17 cellular contexts compared by ENCODE assay signal in the genomic region with DNA sequence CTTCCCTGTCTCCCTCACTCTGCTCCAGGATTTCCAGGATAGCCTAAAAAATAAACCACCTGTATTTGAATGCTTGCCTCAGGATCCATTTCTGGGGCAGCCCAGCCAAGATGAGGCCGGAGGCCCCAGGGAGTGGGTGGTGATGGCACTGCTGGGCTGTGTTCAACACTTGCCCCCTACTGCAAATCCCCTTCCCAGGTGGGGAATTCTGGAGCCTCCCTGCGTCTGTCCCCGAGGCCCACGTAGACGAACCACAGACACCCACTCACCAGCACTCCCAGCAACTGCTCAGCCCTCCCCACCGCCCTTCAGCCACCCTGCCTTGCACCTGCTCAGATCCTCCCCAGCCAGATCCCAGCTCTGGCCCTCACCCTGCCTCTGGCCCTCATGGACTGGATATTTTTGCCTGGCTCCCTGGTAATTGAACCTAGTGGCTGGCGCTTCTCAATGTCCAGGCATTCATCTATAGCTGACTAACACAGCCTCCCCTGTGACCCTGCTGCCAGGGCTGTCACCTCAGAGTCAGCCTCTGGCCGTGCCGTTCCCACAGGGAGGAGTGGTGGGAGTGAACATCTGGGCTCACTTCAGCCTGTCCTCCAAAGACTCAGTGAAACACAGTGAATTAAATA. TPM values are rescaled to one million over a fixed set of nuclear protein-coding genes. Genes with fewer than 3 reads are reported as not detected.
"Had no signal": no experiment of that assay in that cellular context is flagged by ENCODE, and none has a peak within 500 bp of the region (broad histone marks: within the 10 kb centered on the region; RNA-seq: fewer than 3 reads in every experiment).

No MANE protein-coding gene starts in this region.

- H3K27ac ChIP-seq: adrenal gland, gastroesophageal sphincter, thyroid gland, uterus had no signal

- H3K36me3 Mint-ChIP-seq: naive B cell had no signal

- H3K9me3 Mint-ChIP-seq: activated B cell treated with CpG ODN at 0.5 μM for 24 hours; activated CD4-positive, alpha-beta T cell treated with anti-CD3 and anti-CD28 coated beads, Interleukin-2, amount 10 ng/mL, durations not matched to agents 24 days and 14 days; naive B cell had no signal

- H3K4me3 Mint-ChIP-seq: activated B cell treated with CpG ODN at 0.5 μM for 24 hours; activated CD4-positive, alpha-beta T cell treated with anti-CD3 and anti-CD28 coated beads, Interleukin-2, amount 10 ng/mL, durations not matched to agents 24 days and 14 days had no signal

- H3K36me3 ChIP-seq: adrenal gland, gastroesophageal sphincter, thyroid gland, uterus had no signal

- H3K27ac Mint-ChIP-seq: activated B cell treated with CpG ODN at 0.5 μM for 24 hours; activated CD4-positive, alpha-beta T cell treated with anti-CD3 and anti-CD28 coated beads, Interleukin-2, amount 10 ng/mL, durations not matched to agents 24 days and 14 days had no signal

- H3K4me3 ChIP-seq: adrenal gland, gastroesophageal sphincter, thyroid gland, uterus had no signal

- H3K4me1 ChIP-seq: adrenal gland, gastroesophageal sphincter, thyroid gland, uterus had no signal

- H3K27me3 Mint-ChIP-seq: activated CD4-positive, alpha-beta T cell treated with anti-CD3 and anti-CD28 coated beads, Interleukin-2, amount 10 ng/mL, durations not matched to agents 24 days and 14 days had no signal

- H3K9me3 ChIP-seq: adrenal gland, gastroesophageal sphincter, thyroid gland, uterus had no signal

- H3K27me3 ChIP-seq: thyroid gland, uterus had no signal

- DNase-seq: activated B cell treated with CpG ODN at 0.5 μM for 24 hours; activated CD4-positive, alpha-beta T cell treated with anti-CD3 and anti-CD28 coated beads, Interleukin-2, amount 10 ng/mL, durations not matched to agents 24 days and 14 days; activated T-cell treated with anti-CD3 and anti-CD28 coated beads, Interleukin-2, amount 50 U/mL, for 48 hours; adrenal gland; central memory CD4-positive, alpha-beta T cell; cortex of kidney; effector memory CD4-positive, alpha-beta T cell; midbrain; naive B cell; thyroid gland; uterus had no signal

RNA-seq across cellular contexts. Expression of gene EPB42, which starts 17.1 kb away (rescaled TPM):
- total RNA-seq: activated B cell treated with CpG ODN at 0.5 μM for 24 hours; activated CD4-positive, alpha-beta T cell treated with anti-CD3 and anti-CD28 coated beads, Interleukin-2, amount 10 ng/mL, durations not matched to agents 24 days and 14 days; fibroblast of lung; kidney epithelial cell; osteoblast; SK-MEL-5; T-helper 1 cell treated with Interleukin-12 subunit alpha and Interleukin-12 subunit beta and Interleukin-4 antibody, amounts not matched to agents 30 ng/mL and 1 ng/mL, for 36 hours; thyroid gland had no signal

RNA-seq across cellular contexts. Expression of gene TGM5, which starts 28.8 kb away (rescaled TPM):
- total RNA-seq: activated CD4-positive, alpha-beta T cell treated with anti-CD3 and anti-CD28 coated beads, Interleukin-2, amount 10 ng/mL, durations not matched to agents 24 days and 14 days; kidney epithelial cell; osteoblast; thyroid gland; uterus had no signal
